8 cellular contexts compared by ENCODE assay signal in the genomic region with DNA sequence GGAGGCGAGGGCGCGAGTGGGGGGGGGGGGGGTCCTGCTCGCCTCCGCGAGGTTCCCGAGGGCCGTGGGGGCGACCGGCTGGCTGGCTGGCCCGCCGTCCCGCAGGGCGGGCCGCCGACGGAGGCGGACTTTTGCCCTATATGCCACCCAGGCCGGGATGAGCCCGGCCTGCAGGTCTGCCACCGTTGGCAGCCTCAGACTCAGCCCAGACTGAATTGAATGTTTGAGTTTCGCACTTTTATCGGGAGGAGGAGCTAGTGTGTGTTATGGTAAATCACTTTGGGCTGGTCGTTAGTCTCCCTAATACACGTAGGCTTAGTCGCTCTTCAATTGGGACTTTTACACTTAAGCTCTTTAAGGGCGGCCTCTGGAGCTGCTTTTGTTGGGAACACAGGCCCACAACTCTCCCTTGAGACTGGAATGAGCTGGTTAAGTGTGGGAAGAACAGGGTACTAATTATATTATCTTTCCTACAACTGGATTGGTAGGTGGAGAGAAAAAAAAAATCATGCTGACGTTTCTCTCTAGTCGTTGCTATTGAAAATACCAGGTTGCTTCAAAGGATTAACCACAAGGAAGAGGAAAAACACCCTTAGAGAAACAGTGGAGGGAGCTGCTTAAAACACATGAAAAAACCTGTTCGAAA. TPM values are rescaled to one million over a fixed set of nuclear protein-coding genes. Genes with fewer than 3 reads are reported as not detected.
A peak's percentile ranks its signal among the peaks of the same experiment; 100 is the strongest.
DNase-seq lines count a peak whose midpoint lies in the region; ATAC-seq lines count a peak whose summit lies in the region.

No MANE protein-coding gene starts in this region.

- H3K9ac ChIP-seq in adipocyte (ENCODE audit: low read length): peak overlapping the region; percentile 90
- H3K9ac ChIP-seq in rectal smooth muscle tissue (ENCODE audit: low read length): peak overlapping the region; percentile 64

- intact Hi-C loops in left cardiac atrium (cut with DNase I): loop anchor here (2.0 to 10.0 kb wide), 6 partner anchors 71 to 371 kb away; no protein-coding TSS in a partner anchor

- H3K4me3 ChIP-seq in adipocyte (ENCODE audit: low read length): peak overlapping the region; percentile 78
- peak overlapping the region; percentile 57 for H3K4me3 ChIP-seq in rectal smooth muscle tissue (ENCODE audit: low read length)

- H3K27me3 ChIP-seq in adipocyte (replicated peaks; ENCODE audit: control insufficient read depth, insufficient read depth, low read length) (no peaks in the 10 kb centered on the region), rectal smooth muscle tissue (ENCODE audit: control insufficient read depth, insufficient read depth, low read length) (no peaks in the 10 kb centered on the region)

- peaks cover 17% of the 10 kb centered on the region for H3K36me3 ChIP-seq in adipocyte (ENCODE audit: control insufficient read depth, insufficient read depth, low read length, severe bottlenecking)
- peaks cover 16% of the 10 kb centered on the region for H3K36me3 ChIP-seq in rectal smooth muscle tissue (ENCODE audit: control insufficient read depth, insufficient read depth, low read length)

- ATAC-seq in GM21528 (IDR thresholded peaks at IDR 0.05; ENCODE audit: low FRiP score, unreplicated experiment) (peak; percentile 18), left cardiac atrium (peak; percentile 16 to 34)

- H3K4me1 ChIP-seq in adipocyte (ENCODE audit: control insufficient read depth, insufficient read depth, low read length) (peaks cover 33% of the 10 kb centered on the region), rectal smooth muscle tissue (ENCODE audit: control insufficient read depth, insufficient read depth, low read length) (peaks cover 27% of the 10 kb centered on the region)

- peak overlapping the region; percentile 99 for H3K27ac ChIP-seq in rectal smooth muscle tissue (ENCODE audit: low read depth, low read length)

- no peaks in the 10 kb centered on the region for H3K9me3 ChIP-seq in adipocyte (ENCODE audit: control insufficient read depth, low read length)

- DNase-seq in EL (peak; percentile 88), HuH-7 (ENCODE audit: low spot score) (peak; percentile 67), NOMO-1 treated with DMSO at 0.1 percent for 48 hours (lab: John Stamatoyannopoulos, UW; ENCODE audit: unreplicated experiment) (peak; percentile 91), adipocyte (ENCODE audit: low read depth) (peak; percentile 82), left cardiac atrium (no peak), NK-92 (lab: John Stamatoyannopoulos, UW; ENCODE audit: unreplicated experiment) (no peak)

RNA-seq across cellular contexts. Expression of a gene that starts 1.3 kb away (rescaled TPM):
- total RNA-seq in left cardiac atrium: 100 to 1,000 TPM in 1 of 2 donors, 10 to 100 TPM in 1; 98.0 to 100 TPM

Comparison
In these comparisons a context has a peak if more than half of its experiments do, and no peak if none do; other contexts are left out.
1. DNase-seq: peak in EL (single experiment), HuH-7 (single experiment), NOMO-1 treated with DMSO at 0.1 percent for 48 hours (single experiment) and adipocyte (single experiment); none in left cardiac atrium (single experiment) and NK-92 (single experiment).